ENCODE assay signal across 1 cellular context in the genomic region with DNA sequence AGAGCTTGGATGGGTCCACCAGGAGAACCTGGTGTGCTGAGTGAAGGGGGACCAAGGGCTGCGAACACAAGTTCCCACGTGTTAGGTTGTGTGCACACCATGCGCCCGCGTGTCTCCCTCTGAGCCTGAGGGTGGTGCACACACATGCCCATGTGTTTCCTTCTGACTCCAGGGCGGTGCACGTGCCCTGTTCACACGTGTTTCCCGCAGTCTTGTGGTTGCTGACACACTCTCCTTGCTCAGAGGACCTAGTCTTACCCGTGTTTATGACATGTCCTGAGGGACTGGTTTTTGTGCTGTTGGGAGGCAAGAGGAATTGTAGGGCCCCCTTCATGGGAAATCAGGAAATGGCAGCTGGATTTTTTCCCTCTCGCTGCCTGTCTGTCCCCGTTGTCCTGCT.
TF ChIP-seq lines count a peak whose summit lies in the region.

No MANE protein-coding gene starts in this region.

TF ChIP-seq in IMR-90, 13 proteins besides CTCF, POLR2A, EP300 and RAD21:
- TF ChIP-seq RFX5 (IDR thresholded peaks at IDR 0.05; ENCODE audit: low read depth, low read length), result no peak
- TF ChIP-seq CEBPB (IDR thresholded peaks at IDR 0.05; ENCODE audit: low read depth, low read length), result no peak
- no peak for TF ChIP-seq MXI1 (IDR thresholded peaks at IDR 0.05; ENCODE audit: borderline replicate concordance, low read depth, low read length)
- TF ChIP-seq, protein P1, sequence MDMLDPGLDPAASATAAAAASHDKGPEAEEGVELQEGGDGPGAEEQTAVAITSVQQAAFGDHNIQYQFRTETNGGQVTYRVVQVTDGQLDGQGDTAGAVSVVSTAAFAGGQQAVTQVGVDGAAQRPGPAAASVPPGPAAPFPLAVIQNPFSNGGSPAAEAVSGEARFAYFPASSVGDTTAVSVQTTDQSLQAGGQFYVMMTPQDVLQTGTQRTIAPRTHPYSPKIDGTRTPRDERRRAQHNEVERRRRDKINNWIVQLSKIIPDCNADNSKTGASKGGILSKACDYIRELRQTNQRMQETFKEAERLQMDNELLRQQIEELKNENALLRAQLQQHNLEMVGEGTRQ (IDR thresholded peaks at IDR 0.05; ENCODE audit: low read depth, low read length), result no peak
- TF ChIP-seq MAZ (IDR thresholded peaks at IDR 0.05; ENCODE audit: borderline replicate concordance, low read depth, low read length), result no peak
- no peak for TF ChIP-seq BHLHE40 (IDR thresholded peaks at IDR 0.05; ENCODE audit: low read depth, low read length)
- TF ChIP-seq, protein P2, sequence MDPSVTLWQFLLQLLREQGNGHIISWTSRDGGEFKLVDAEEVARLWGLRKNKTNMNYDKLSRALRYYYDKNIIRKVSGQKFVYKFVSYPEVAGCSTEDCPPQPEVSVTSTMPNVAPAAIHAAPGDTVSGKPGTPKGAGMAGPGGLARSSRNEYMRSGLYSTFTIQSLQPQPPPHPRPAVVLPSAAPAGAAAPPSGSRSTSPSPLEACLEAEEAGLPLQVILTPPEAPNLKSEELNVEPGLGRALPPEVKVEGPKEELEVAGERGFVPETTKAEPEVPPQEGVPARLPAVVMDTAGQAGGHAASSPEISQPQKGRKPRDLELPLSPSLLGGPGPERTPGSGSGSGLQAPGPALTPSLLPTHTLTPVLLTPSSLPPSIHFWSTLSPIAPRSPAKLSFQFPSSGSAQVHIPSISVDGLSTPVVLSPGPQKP (IDR thresholded peaks at IDR 0.05; ENCODE audit: borderline replicate concordance, low read depth, low read length), result no peak
- no peak for TF ChIP-seq NFE2L2 (IDR thresholded peaks at IDR 0.05; ENCODE audit: low read depth, low read length)
- TF ChIP-seq RCOR1 (IDR thresholded peaks at IDR 0.05; ENCODE audit: insufficient replicate concordance, low read length), result no peak
- TF ChIP-seq CHD1 (IDR thresholded peaks at IDR 0.05; ENCODE audit: low read depth, low read length), result no peak
- TF ChIP-seq MAFK (IDR thresholded peaks at IDR 0.05; ENCODE audit: low read depth, low read length), result no peak
- TF ChIP-seq FOS (IDR thresholded peaks at IDR 0.05; ENCODE audit: low read depth, low read length), result no peak
- no peak for TF ChIP-seq SMC3 (IDR thresholded peaks at IDR 0.05; ENCODE audit: low read depth, low read length)
